Comparison of ENCODE assay signal across 14 cellular contexts in the genomic region with DNA sequence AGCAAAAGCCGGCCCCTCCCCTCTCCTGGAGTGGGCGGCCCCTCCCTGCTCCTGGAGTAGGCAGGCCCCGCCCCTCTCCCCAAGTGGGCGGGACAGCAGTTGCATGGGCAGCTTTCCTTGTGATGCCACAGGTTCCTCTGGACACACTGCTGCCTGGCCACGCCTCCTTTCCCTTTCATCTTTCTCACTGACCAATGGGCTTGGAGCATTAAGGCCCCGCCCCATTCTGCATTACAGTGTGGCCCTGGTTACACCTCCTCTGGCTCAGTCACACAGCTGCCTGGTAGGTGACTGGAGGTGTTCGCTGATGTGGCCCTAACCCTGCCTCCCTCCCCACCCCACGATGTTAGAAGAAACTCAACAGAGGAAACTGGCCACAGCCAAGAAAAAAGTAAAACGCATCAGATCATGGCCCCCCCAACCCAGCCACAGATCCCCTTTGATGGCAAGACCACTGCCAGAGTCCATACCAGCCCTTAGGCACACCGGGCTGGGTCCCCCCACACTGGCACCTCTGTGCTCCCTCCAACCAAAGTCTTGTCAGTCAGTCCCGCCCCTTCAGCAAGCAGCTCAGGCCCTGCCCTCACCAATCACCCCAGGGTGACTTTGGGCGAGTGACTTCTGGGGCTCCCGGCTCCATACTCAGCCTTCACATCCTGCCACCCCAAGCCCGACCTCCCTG.
A peak's percentile ranks its signal among the peaks of the same experiment; 100 is the strongest.
DNase-seq lines count a peak whose midpoint lies in the region; ATAC-seq and TF ChIP-seq lines count a peak whose summit lies in the region.
"Had no signal": no experiment of that assay in that cellular context is flagged by ENCODE, and none has a peak within 500 bp of the region (broad histone marks: within the 10 kb centered on the region; RNA-seq: fewer than 3 reads in every experiment).

No MANE protein-coding gene starts in this region.

- H3K4me3 ChIP-seq in mucosa of descending colon, result no peak overlapping the region

- H3K4me3 Mint-ChIP-seq in activated T-cell treated with anti-CD3 and anti-CD28 coated beads, Interleukin-2, amount 50 U/mL, for 24 hours, result no peak overlapping the region
- H3K4me3 Mint-ChIP-seq in activated CD4-positive, alpha-beta memory T cell treated with anti-CD3 and anti-CD28 coated beads, Interleukin-2, amount 10 ng/mL, durations not matched to agents 7 days and 5 days, result no peak overlapping the region
- H3K4me3 Mint-ChIP-seq: CD4-positive, alpha-beta T cell; effector memory CD8-positive, alpha-beta T cell had no signal

- H3K4me1 Mint-ChIP-seq in activated T-cell treated with anti-CD3 and anti-CD28 coated beads, Interleukin-2, amount 50 U/mL, for 24 hours (ENCODE audit: low read depth), result no peaks in the 10 kb centered on the region
- peaks cover 2% of the 10 kb centered on the region for H3K4me1 Mint-ChIP-seq in activated CD4-positive, alpha-beta memory T cell treated with anti-CD3 and anti-CD28 coated beads, Interleukin-2, amount 10 ng/mL, durations not matched to agents 7 days and 5 days

- no peaks in the 10 kb centered on the region for H3K36me3 ChIP-seq in mucosa of descending colon (ENCODE audit: low read depth)

- H3K4me1 ChIP-seq in mucosa of descending colon (ENCODE audit: low read depth), result no peaks in the 10 kb centered on the region

- no peaks in the 10 kb centered on the region for H3K9me3 Mint-ChIP-seq in activated T-cell treated with anti-CD3 and anti-CD28 coated beads, Interleukin-2, amount 50 U/mL, for 24 hours
- no peaks in the 10 kb centered on the region for H3K9me3 Mint-ChIP-seq in activated CD4-positive, alpha-beta memory T cell treated with anti-CD3 and anti-CD28 coated beads, Interleukin-2, amount 10 ng/mL, durations not matched to agents 7 days and 5 days
- H3K9me3 Mint-ChIP-seq: CD4-positive, alpha-beta T cell; effector memory CD8-positive, alpha-beta T cell had no signal

- intact Hi-C loops in mucosa of descending colon (cut with DNase I, micrococcal nuclease), result no loop called here

- no peaks in the 10 kb centered on the region for H3K9me3 ChIP-seq in mucosa of descending colon

- in situ Hi-C loops in GM13977 (cut with MboI; ENCODE audit: low pct_unique_long_range_greater_than_20kb, low sequenced_read_pairs, unreplicated experiment), result no loop called here

- H3K27ac Mint-ChIP-seq in activated T-cell treated with anti-CD3 and anti-CD28 coated beads, Interleukin-2, amount 50 U/mL, for 24 hours, result no peak overlapping the region
- H3K27ac Mint-ChIP-seq in activated CD4-positive, alpha-beta memory T cell treated with anti-CD3 and anti-CD28 coated beads, Interleukin-2, amount 10 ng/mL, durations not matched to agents 7 days and 5 days, result no peak overlapping the region
- H3K27ac Mint-ChIP-seq: CD4-positive, alpha-beta T cell; effector memory CD8-positive, alpha-beta T cell had no signal

- H3K36me3 Mint-ChIP-seq in activated T-cell treated with anti-CD3 and anti-CD28 coated beads, Interleukin-2, amount 50 U/mL, for 24 hours (ENCODE audit: low read depth), result no peaks in the 10 kb centered on the region
- H3K36me3 Mint-ChIP-seq in activated CD4-positive, alpha-beta memory T cell treated with anti-CD3 and anti-CD28 coated beads, Interleukin-2, amount 10 ng/mL, durations not matched to agents 7 days and 5 days (ENCODE audit: low read depth), result no peaks in the 10 kb centered on the region

- peaks cover 3% of the 10 kb centered on the region for H3K27me3 Mint-ChIP-seq in activated T-cell treated with anti-CD3 and anti-CD28 coated beads, Interleukin-2, amount 50 U/mL, for 24 hours
- H3K27me3 Mint-ChIP-seq in activated CD4-positive, alpha-beta memory T cell treated with anti-CD3 and anti-CD28 coated beads, Interleukin-2, amount 10 ng/mL, durations not matched to agents 7 days and 5 days, result peaks cover 11% of the 10 kb centered on the region
- H3K27me3 Mint-ChIP-seq: CD4-positive, alpha-beta T cell had no signal

- TF ChIP-seq CTCF in mucosa of descending colon (IDR thresholded peaks at IDR 0.05), result no peak
- TF ChIP-seq CTCF in GM13977 (IDR thresholded peaks at IDR 0.05; ENCODE audit: extremely low read depth, insufficient read depth, missing control alignments), result no peak

- DNase-seq in activated T-cell treated with anti-CD3 and anti-CD28 coated beads for 48 hours (ENCODE audit: low read depth) (peak; percentile 21), M059J (ENCODE audit: low read depth) (peak; percentile 65), mucosa of descending colon (peak; percentile 51 to 64 (median 56)), GM13977 (ENCODE audit: low spot score) (no peak)
- no peak for DNase-seq in activated T-cell treated with anti-CD3 and anti-CD28 coated beads, Interleukin-2, amount 50 U/mL, for 24 hours
- peak; percentile 15 for DNase-seq in activated CD4-positive, alpha-beta memory T cell treated with anti-CD3 and anti-CD28 coated beads, Interleukin-2, amount 10 ng/mL, durations not matched to agents 7 days and 5 days
- DNase-seq: activated CD8-positive, alpha-beta memory T cell treated with anti-CD3 and anti-CD28 coated beads, Interleukin-2, amount 50 U/mL, for 48 hours; CD4-positive, alpha-beta T cell; effector memory CD8-positive, alpha-beta T cell; kidney; NCI-H524 treated with DMSO at 0.1 percent for 48 hours; retina had no signal

- CTCF ChIA-PET in activated CD4-positive, alpha-beta memory T cell treated with anti-CD3 and anti-CD28 coated beads, Interleukin-2, amount 10 ng/mL, durations not matched to agents 7 days and 5 days (lab: Charles Lee), result interaction anchor here (2.1 to 3.0 kb wide), 2 partner anchors 12 to 14 kb away, joined by 7 to 11 read pairs; no protein-coding TSS in a partner anchor

- POLR2A ChIA-PET in activated CD4-positive, alpha-beta memory T cell treated with anti-CD3 and anti-CD28 coated beads, Interleukin-2, amount 10 ng/mL, durations not matched to agents 7 days and 5 days (lab: Charles Lee), result no interaction called here

- ATAC-seq in mucosa of descending colon (peak; percentile 49), HG02938 (IDR thresholded peaks at IDR 0.05; ENCODE audit: unreplicated experiment) (no peak), GM18873 (IDR thresholded peaks at IDR 0.05; ENCODE audit: low FRiP score, unreplicated experiment) (no peak)
- ATAC-seq: effector memory CD8-positive, alpha-beta T cell had no signal

Comparison
In these comparisons a context has a peak if more than half of its experiments do, and no peak if none do; other contexts are left out.
1. DNase-seq: peak in activated T-cell treated with anti-CD3 and anti-CD28 coated beads for 48 hours (single experiment), M059J (single experiment), activated CD4-positive, alpha-beta memory T cell treated with anti-CD3 and anti-CD28 coated beads, Interleukin-2, amount 10 ng/mL, durations not matched to agents 7 days and 5 days (single experiment) and mucosa of descending colon (3 of 3); none in activated T-cell treated with anti-CD3 and anti-CD28 coated beads, Interleukin-2, amount 50 U/mL, for 24 hours (single experiment) and GM13977 (single experiment).